Comparison of ENCODE assay signal across 1 cellular context in the genomic region with DNA sequence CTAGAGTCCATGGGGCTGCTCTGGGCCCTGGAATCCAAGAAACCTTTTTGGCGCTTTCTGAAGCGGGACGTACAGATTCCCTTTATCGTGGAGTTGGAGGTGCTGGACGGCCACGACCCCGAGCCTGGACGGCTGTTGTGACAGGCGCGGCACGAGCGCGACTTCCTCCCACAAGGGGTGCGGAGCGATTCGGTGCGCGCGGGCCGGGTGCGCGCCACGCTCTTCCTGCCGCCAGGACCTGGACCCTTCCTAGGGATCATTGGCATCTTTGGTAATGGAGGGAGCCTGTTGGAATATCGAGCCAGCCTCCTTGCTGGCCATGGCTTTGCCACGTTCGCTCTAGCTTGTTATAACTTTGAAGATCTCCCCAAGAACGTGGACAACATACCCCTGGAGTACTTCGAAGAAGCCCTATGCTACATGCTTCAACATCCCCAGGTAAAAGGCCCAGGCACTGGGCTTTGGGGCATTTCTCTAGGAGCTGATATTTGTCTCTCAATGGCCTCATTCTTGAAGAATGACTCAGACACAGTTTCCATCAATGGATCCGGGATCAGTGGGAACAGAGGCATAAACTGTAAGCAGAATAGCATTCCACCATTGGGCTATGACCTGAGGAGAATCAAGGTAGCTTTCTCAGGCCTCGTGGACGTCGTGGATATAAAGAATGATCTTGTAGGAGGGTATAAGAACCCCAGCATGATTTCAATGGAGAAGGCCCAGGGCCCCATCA.
TF ChIP-seq lines count a peak whose summit lies in the region.

No MANE protein-coding gene starts in this region.

TF ChIP-seq in IMR-90, 13 proteins besides CTCF, POLR2A, EP300 and RAD21:
- TF ChIP-seq, protein P1, sequence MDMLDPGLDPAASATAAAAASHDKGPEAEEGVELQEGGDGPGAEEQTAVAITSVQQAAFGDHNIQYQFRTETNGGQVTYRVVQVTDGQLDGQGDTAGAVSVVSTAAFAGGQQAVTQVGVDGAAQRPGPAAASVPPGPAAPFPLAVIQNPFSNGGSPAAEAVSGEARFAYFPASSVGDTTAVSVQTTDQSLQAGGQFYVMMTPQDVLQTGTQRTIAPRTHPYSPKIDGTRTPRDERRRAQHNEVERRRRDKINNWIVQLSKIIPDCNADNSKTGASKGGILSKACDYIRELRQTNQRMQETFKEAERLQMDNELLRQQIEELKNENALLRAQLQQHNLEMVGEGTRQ (IDR thresholded peaks at IDR 0.05; ENCODE audit: low read depth, low read length) = no peak
- TF ChIP-seq RCOR1 (IDR thresholded peaks at IDR 0.05; ENCODE audit: insufficient replicate concordance, low read length) = no peak
- TF ChIP-seq RFX5 (IDR thresholded peaks at IDR 0.05; ENCODE audit: low read depth, low read length) = no peak
- TF ChIP-seq MXI1 (IDR thresholded peaks at IDR 0.05; ENCODE audit: borderline replicate concordance, low read depth, low read length) = no peak
- no peak for TF ChIP-seq CHD1 (IDR thresholded peaks at IDR 0.05; ENCODE audit: low read depth, low read length)
- TF ChIP-seq SMC3 (IDR thresholded peaks at IDR 0.05; ENCODE audit: low read depth, low read length) = no peak
- TF ChIP-seq BHLHE40 (IDR thresholded peaks at IDR 0.05; ENCODE audit: low read depth, low read length) = no peak
- TF ChIP-seq FOS (IDR thresholded peaks at IDR 0.05; ENCODE audit: low read depth, low read length) = no peak
- no peak for TF ChIP-seq MAFK (IDR thresholded peaks at IDR 0.05; ENCODE audit: low read depth, low read length)
TF ChIP-seq in IMR-90: peak in this region for 0.
